8 cellular contexts compared by ENCODE assay signal in the genomic region with DNA sequence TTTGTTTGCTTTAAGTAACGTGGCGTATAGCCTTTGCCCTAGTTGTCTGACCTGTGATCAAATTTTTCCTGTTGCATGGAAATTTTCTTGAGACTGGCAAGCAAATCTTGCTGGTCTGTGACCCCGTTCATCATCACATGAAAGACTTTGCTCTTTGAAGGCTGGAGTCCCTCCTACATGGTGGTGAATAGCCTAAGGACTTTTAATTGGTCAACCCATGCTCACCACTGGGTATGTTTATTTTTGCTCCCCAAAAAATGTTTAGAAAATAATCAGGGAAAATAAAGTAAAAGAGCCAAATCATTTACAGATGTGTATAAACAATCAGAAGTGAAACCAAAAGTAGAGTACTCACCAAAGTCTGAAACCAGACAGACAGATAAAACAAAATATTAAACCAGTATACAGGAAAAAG.
DNase-seq lines count a peak whose midpoint lies in the region; ATAC-seq and TF ChIP-seq lines count a peak whose summit lies in the region.

No MANE protein-coding gene starts in this region.

- H3K36me3 Mint-ChIP-seq in activated CD4-positive, alpha-beta T cell treated with anti-CD3 and anti-CD28 coated beads for 36 hours (ENCODE audit: low read depth): no peaks in the 10 kb centered on the region

- H4K20me1 ChIP-seq in KMS-11 (ENCODE audit: insufficient read depth): no peaks in the 10 kb centered on the region

- no peaks in the 10 kb centered on the region for H3K27me3 ChIP-seq in KMS-11 (ENCODE audit: insufficient read depth, low read depth)

- intact Hi-C loops in activated CD4-positive, alpha-beta T cell treated with anti-CD3 and anti-CD28 coated beads for 36 hours (cut with DNase I, micrococcal nuclease): no loop called here

- CTCF ChIA-PET in activated CD4-positive, alpha-beta T cell treated with anti-CD3 and anti-CD28 coated beads for 36 hours (lab: Charles Lee): no interaction called here

- H3K4me1 Mint-ChIP-seq in activated CD4-positive, alpha-beta T cell treated with anti-CD3 and anti-CD28 coated beads for 36 hours: peaks cover 6% of the 10 kb centered on the region

- no peak overlapping the region for H3K27ac Mint-ChIP-seq in activated CD4-positive, alpha-beta T cell treated with anti-CD3 and anti-CD28 coated beads for 36 hours

- ATAC-seq in GM19455 (IDR thresholded peaks at IDR 0.05; ENCODE audit: unreplicated experiment): peak; percentile 76
- ATAC-seq in activated CD4-positive, alpha-beta T cell treated with anti-CD3 and anti-CD28 coated beads for 36 hours: no peak

- no peak overlapping the region for H3K4me3 Mint-ChIP-seq in activated CD4-positive, alpha-beta T cell treated with anti-CD3 and anti-CD28 coated beads for 36 hours

- POLR2A ChIA-PET in activated CD4-positive, alpha-beta T cell treated with anti-CD3 and anti-CD28 coated beads for 36 hours (lab: Charles Lee): no interaction called here

- no peak for TF ChIP-seq CTCF in AG09319 (IDR thresholded peaks at IDR 0.05; ENCODE audit: low read depth, low read length)
- TF ChIP-seq CTCF in KMS-11 (conservative IDR thresholded peaks at IDR 0.05; ENCODE audit: low read depth, low read length): no peak
- TF ChIP-seq CTCF in epithelial cell of proximal tubule (conservative IDR thresholded peaks at IDR 0.05; ENCODE audit: low read depth, low read length): no peak

- peaks cover 5% of the 10 kb centered on the region for H3K9me3 Mint-ChIP-seq in activated CD4-positive, alpha-beta T cell treated with anti-CD3 and anti-CD28 coated beads for 36 hours (ENCODE audit: low read depth)

- H3K27me3 Mint-ChIP-seq in activated CD4-positive, alpha-beta T cell treated with anti-CD3 and anti-CD28 coated beads for 36 hours: no peaks in the 10 kb centered on the region

- peak; percentile 11 for DNase-seq in AG09319 (ENCODE audit: extremely low read depth, low read depth)
- DNase-seq in epithelial cell of proximal tubule (ENCODE audit: low read depth): no peak
- DNase-seq in SHP77 (lab: John Stamatoyannopoulos, UW): no peak
- DNase-seq in retina: no peak
- DNase-seq in stimulated activated CD4-positive, alpha-beta T cell treated with anti-CD3 and anti-CD28 coated beads, Interleukin-15, amount 100 ng/mL, for 24 hours: no peak
- DNase-seq in activated CD4-positive, alpha-beta T cell treated with anti-CD3 and anti-CD28 coated beads for 36 hours: no peak

- peak overlapping the region; percentile 49 for H3K4me2 ChIP-seq in KMS-11

- H3K9ac ChIP-seq in KMS-11: peak overlapping the region; percentile 28; the same call in 1 of the 2 replicates

- no peaks in the 10 kb centered on the region for H3K79me2 ChIP-seq in KMS-11 (ENCODE audit: insufficient read depth, low read depth)

- no peaks in the 10 kb centered on the region for H3K36me3 ChIP-seq in KMS-11 (ENCODE audit: insufficient read depth)

- H3K4me3 ChIP-seq in KMS-11 (IDR thresholded peaks at IDR 0.05; ENCODE audit: insufficient read depth, low read depth, low read length) (peak overlapping the region; percentile 76), epithelial cell of proximal tubule (ENCODE audit: low read depth, low read length) (peak overlapping the region; percentile 31)

- peak overlapping the region; percentile 79 for H3K27ac ChIP-seq in KMS-11

- H3K4me1 ChIP-seq in KMS-11 (ENCODE audit: low read depth, poor library complexity, severe bottlenecking): peaks cover 34% of the 10 kb centered on the region

- peak overlapping the region; percentile 62 for H2AFZ ChIP-seq in KMS-11 (ENCODE audit: low read depth)
